Comparison of ENCODE assay signal across 29 cellular contexts in the genomic region with DNA sequence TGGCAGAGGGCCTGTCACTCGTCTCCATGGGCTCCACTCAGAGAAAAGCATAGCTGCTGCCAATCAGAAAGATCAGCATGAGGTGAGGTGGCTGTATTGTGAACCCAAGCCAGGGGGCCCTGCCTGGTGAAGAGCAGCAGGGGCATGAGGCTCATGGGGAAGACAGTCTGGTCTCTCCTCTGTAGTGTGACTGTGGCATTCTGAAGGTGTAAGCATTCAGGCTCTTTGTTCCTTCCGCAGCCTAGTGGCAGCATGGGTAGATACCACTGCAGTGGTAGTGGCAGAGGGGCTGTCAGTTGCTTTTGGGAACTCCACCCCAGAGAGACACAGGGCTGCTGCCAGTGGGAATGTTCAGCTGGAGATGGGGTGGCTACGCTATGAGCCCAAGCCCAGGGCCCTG. TPM values are rescaled to one million over a fixed set of nuclear protein-coding genes. Genes with fewer than 3 reads are reported as not detected.
"Had no signal": no experiment of that assay in that cellular context is flagged by ENCODE, and none has a peak within 500 bp of the region (broad histone marks: within the 10 kb centered on the region; RNA-seq: fewer than 3 reads in every experiment).

No MANE protein-coding gene starts in this region.

- H3K4me3 ChIP-seq: cardiac muscle cell, Peyer's patch, SJCRH30 had no signal

- H3K9me3 ChIP-seq: Peyer's patch, SJCRH30, SK-N-SH had no signal

- H3K27ac ChIP-seq: cardiac muscle cell, Peyer's patch, RWPE1, SJCRH30, VCaP had no signal

- H3K4me2 ChIP-seq: SK-N-SH had no signal

- H3K27me3 ChIP-seq: cardiac muscle cell, Peyer's patch, SJCRH30 had no signal

- H3K36me3 Mint-ChIP-seq: brain had no signal

- H3K4me1 ChIP-seq: Peyer's patch, SJCRH30 had no signal

- H3K36me3 ChIP-seq: cardiac muscle cell, Peyer's patch, SJCRH30 had no signal

- H3K4me3 Mint-ChIP-seq: activated CD4-positive, alpha-beta memory T cell treated with anti-CD3 and anti-CD28 coated beads, Interleukin-2, amount 10 ng/mL, durations not matched to agents 7 days and 5 days; activated CD4-positive, alpha-beta T cell treated with anti-CD3 and anti-CD28 coated beads for 36 hours; activated naive CD4-positive, alpha-beta T cell treated with anti-CD3 and anti-CD28 coated beads for 36 hours; activated naive CD8-positive, alpha-beta T cell; activated T-helper 17 cell treated with anti-CD3 and anti-CD28 coated beads, Interleukin-2, amount 50 U/mL, for 72 hours; brain had no signal

- H3K4me1 Mint-ChIP-seq: activated CD4-positive, alpha-beta memory T cell treated with anti-CD3 and anti-CD28 coated beads, Interleukin-2, amount 10 ng/mL, durations not matched to agents 7 days and 5 days; activated CD4-positive, alpha-beta T cell treated with anti-CD3 and anti-CD28 coated beads for 36 hours; activated T-helper 17 cell treated with anti-CD3 and anti-CD28 coated beads, Interleukin-2, amount 50 U/mL, for 72 hours had no signal

- H3K27me3 Mint-ChIP-seq: brain had no signal

- DNase-seq: activated CD4-positive, alpha-beta memory T cell treated with anti-CD3 and anti-CD28 coated beads, Interleukin-2, amount 10 ng/mL, durations not matched to agents 7 days and 5 days; activated CD4-positive, alpha-beta T cell treated with anti-CD3 and anti-CD28 coated beads for 36 hours; activated CD4-positive, alpha-beta T cell treated with anti-CD3 and anti-CD28 coated beads, Interleukin-2, amount 50 U/mL, for 1 hour; activated gamma-delta T cell; activated naive CD4-positive, alpha-beta T cell treated with anti-CD3 and anti-CD28 coated beads for 36 hours; activated T-cell treated with anti-CD3 and anti-CD28 coated beads for 4 hours; activated T-cell treated with anti-CD3 and anti-CD28 coated beads, Interleukin-2, amount 50 U/mL, for 48 hours; amygdala; Karpas-422; NCI-H1092; NCI-H1417 treated with DMSO at 0.1 percent for 48 hours; NCI-H1694; NCI-H2029; NCI-H524; NCI-H774; Peyer's patch; Right ventricle myocardium superior; SJCRH30; SK-N-SH; T-helper 1 cell had no signal

- H3K27ac Mint-ChIP-seq: activated CD4-positive, alpha-beta memory T cell treated with anti-CD3 and anti-CD28 coated beads, Interleukin-2, amount 10 ng/mL, durations not matched to agents 7 days and 5 days; activated CD4-positive, alpha-beta T cell treated with anti-CD3 and anti-CD28 coated beads for 36 hours; activated naive CD4-positive, alpha-beta T cell treated with anti-CD3 and anti-CD28 coated beads for 36 hours; activated naive CD8-positive, alpha-beta T cell; activated T-helper 17 cell treated with anti-CD3 and anti-CD28 coated beads, Interleukin-2, amount 50 U/mL, for 72 hours; brain had no signal

- H3K9ac ChIP-seq: SK-N-SH had no signal

- H3K9me3 Mint-ChIP-seq: activated CD4-positive, alpha-beta memory T cell treated with anti-CD3 and anti-CD28 coated beads, Interleukin-2, amount 10 ng/mL, durations not matched to agents 7 days and 5 days; activated naive CD4-positive, alpha-beta T cell treated with anti-CD3 and anti-CD28 coated beads for 36 hours; activated T-helper 17 cell treated with anti-CD3 and anti-CD28 coated beads, Interleukin-2, amount 50 U/mL, for 72 hours; brain had no signal

RNA-seq across cellular contexts. Expression of gene CLEC4D, which starts 5.1 kb away (rescaled TPM):
- total RNA-seq: activated CD4-positive, alpha-beta memory T cell treated with anti-CD3 and anti-CD28 coated beads, Interleukin-2, amount 10 ng/mL, durations not matched to agents 7 days and 5 days; activated CD4-positive, alpha-beta T cell treated with anti-CD3 and anti-CD28 coated beads for 36 hours; activated CD8-positive, alpha-beta memory T cell treated with anti-CD3 and anti-CD28 coated beads for 36 hours; activated naive CD4-positive, alpha-beta T cell treated with anti-CD3 and anti-CD28 coated beads for 36 hours; activated T-helper 17 cell treated with anti-CD3 and anti-CD28 coated beads, Interleukin-2, amount 50 U/mL, for 72 hours; astrocyte; Peyer's patch; Right ventricle myocardium superior; SJCRH30; T-helper 2 cell treated with Interferon-gamma antibody and Interleukin-4, amounts not matched to agents 100 ng/mL and 5 ng/mL, for 36 hours had no signal
- polyA plus RNA-seq: cardiac muscle cell, SK-N-SH had no signal

RNA-seq across cellular contexts. Expression of gene CLEC4E, which starts 32.5 kb away (rescaled TPM):
- total RNA-seq: activated CD4-positive, alpha-beta memory T cell treated with anti-CD3 and anti-CD28 coated beads, Interleukin-2, amount 10 ng/mL, durations not matched to agents 7 days and 5 days; activated CD4-positive, alpha-beta T cell treated with anti-CD3 and anti-CD28 coated beads for 36 hours; activated CD8-positive, alpha-beta memory T cell treated with anti-CD3 and anti-CD28 coated beads for 36 hours; activated naive CD4-positive, alpha-beta T cell treated with anti-CD3 and anti-CD28 coated beads for 36 hours; activated T-helper 17 cell treated with anti-CD3 and anti-CD28 coated beads, Interleukin-2, amount 50 U/mL, for 72 hours; astrocyte; cardiac muscle cell; SJCRH30; T-helper 2 cell treated with Interferon-gamma antibody and Interleukin-4, amounts not matched to agents 100 ng/mL and 5 ng/mL, for 36 hours had no signal
- polyA plus RNA-seq: cardiac muscle cell, SK-N-SH had no signal

RNA-seq across cellular contexts. Expression of gene CLEC6A, which starts 52.5 kb away (rescaled TPM):
- total RNA-seq: activated CD4-positive, alpha-beta memory T cell treated with anti-CD3 and anti-CD28 coated beads, Interleukin-2, amount 10 ng/mL, durations not matched to agents 7 days and 5 days; activated CD4-positive, alpha-beta T cell treated with anti-CD3 and anti-CD28 coated beads for 36 hours; activated CD8-positive, alpha-beta memory T cell treated with anti-CD3 and anti-CD28 coated beads for 36 hours; activated naive CD4-positive, alpha-beta T cell treated with anti-CD3 and anti-CD28 coated beads for 36 hours; activated T-helper 17 cell treated with anti-CD3 and anti-CD28 coated beads, Interleukin-2, amount 50 U/mL, for 72 hours; astrocyte; Peyer's patch; Right ventricle myocardium superior; SJCRH30 had no signal
- polyA plus RNA-seq: cardiac muscle cell, SK-N-SH had no signal
